Comparison of ENCODE assay signal across 8 cellular contexts in genomic region chr5:150780180-150780692, GRCh38. TPM values are rescaled to one million over a fixed set of nuclear protein-coding genes. Genes with fewer than 3 reads are reported as not detected.
DNase-seq lines count a peak whose midpoint lies in the region; ATAC-seq and TF ChIP-seq lines count a peak whose summit lies in the region.

No MANE protein-coding gene starts in this region.

- H3K9ac ChIP-seq in rectal smooth muscle tissue (ENCODE audit: low read length): no peak overlapping the region

- H3K27me3 ChIP-seq in SJCRH30 (no peaks in the 10 kb centered on the region), esophagus squamous epithelium (no peaks in the 10 kb centered on the region), rectal smooth muscle tissue (ENCODE audit: control insufficient read depth, insufficient read depth, low read length) (no peaks in the 10 kb centered on the region)

- H3K27ac ChIP-seq in SJCRH30 (peak overlapping the region; percentile 36), esophagus squamous epithelium (peak overlapping the region; percentile 86 to 97 (median 93)), rectal smooth muscle tissue (ENCODE audit: low read depth, low read length) (peak overlapping the region; percentile 82)

- TF ChIP-seq POLR2A in esophagus squamous epithelium (IDR thresholded peaks at IDR 0.05): peak in 2 of 4 donors; percentile 43 to 58

- intact Hi-C loops in esophagus squamous epithelium (cut with DNase I): no loop called here

- TF ChIP-seq CTCF in esophagus squamous epithelium (IDR thresholded peaks at IDR 0.05): no peak

- H3K4me3 ChIP-seq in SJCRH30 (no peak overlapping the region), esophagus squamous epithelium (peak overlapping the region in 3 of 4 donors; percentile 76 to 87 (median 79)), rectal smooth muscle tissue (ENCODE audit: low read length) (peak overlapping the region; percentile 85)

- no peaks in the 10 kb centered on the region for H3K9me3 ChIP-seq in SJCRH30 (replicated peaks)
- no peaks in the 10 kb centered on the region for H3K9me3 ChIP-seq in esophagus squamous epithelium

- 36 to 49% methylated on average over 3 to 4 of the region's 6 CpGs for WGBS in esophagus squamous epithelium, 2 donors

- peak; percentile 56 for ATAC-seq in HG02885 (IDR thresholded peaks at IDR 0.05; ENCODE audit: poor library complexity, unreplicated experiment)

- DNase-seq in activated CD8-positive, alpha-beta memory T cell treated with anti-CD3 and anti-CD28 coated beads for 24 hours: peak; percentile 70
- DNase-seq in activated CD8-positive, alpha-beta memory T cell treated with anti-CD3 and anti-CD28 coated beads, Interleukin-2, amount 50 U/mL, for 4 hours: no peak
- DNase-seq in SJCRH30: peak; percentile 54 to 70
- DNase-seq in esophagus squamous epithelium (lab: John Stamatoyannopoulos, UW): no peak
- DNase-seq in NCI-H2171 treated with DMSO at 0.1 percent for 48 hours (lab: John Stamatoyannopoulos, UW): no peak
- no peak for DNase-seq in iPS-NIHi7 (ENCODE audit: extremely low spot score)

- no peaks in the 10 kb centered on the region for H3K36me3 ChIP-seq in SJCRH30
- no peaks in the 10 kb centered on the region for H3K36me3 ChIP-seq in esophagus squamous epithelium
- no peaks in the 10 kb centered on the region for H3K36me3 ChIP-seq in rectal smooth muscle tissue (ENCODE audit: control insufficient read depth, insufficient read depth, low read length)

- peaks cover 27% of the 10 kb centered on the region for H3K4me1 ChIP-seq in SJCRH30
- peaks cover 45 to 75% (median 64%) of the 10 kb centered on the region in 3 donors for H3K4me1 ChIP-seq in esophagus squamous epithelium
- H3K4me1 ChIP-seq in rectal smooth muscle tissue (ENCODE audit: control insufficient read depth, insufficient read depth, low read length): peaks cover 43% of the 10 kb centered on the region

RNA-seq across cellular contexts. Expression of gene SMIM3, which starts 1.7 kb away (rescaled TPM):
- total RNA-seq in SJCRH30 (2014; rRNA removed; shearing (Covaris generic)): 11.7 and 13.3 TPM in 2 replicates
- 10 to 100 TPM in 3 of 4 donors, 1 to 10 TPM in 1; 6.8 to 38.5 (median 17.6) TPM for total RNA-seq in esophagus squamous epithelium

RNA-seq across cellular contexts. Expression of gene DCTN4, which starts 21.4 kb away (rescaled TPM):
- total RNA-seq in SJCRH30 (2014; rRNA removed; shearing (Covaris generic)): 41.5 and 47.8 TPM in 2 replicates
- total RNA-seq in esophagus squamous epithelium: 10 to 100 TPM; 31.8 to 50.2 (median 36.8) TPM

Comparison
In these comparisons a context has a peak if more than half of its experiments do, and no peak if none do; other contexts are left out.
1. DNase-seq: peak in activated CD8-positive, alpha-beta memory T cell treated with anti-CD3 and anti-CD28 coated beads for 24 hours (single experiment) and SJCRH30 (2 of 2); none in activated CD8-positive, alpha-beta memory T cell treated with anti-CD3 and anti-CD28 coated beads, Interleukin-2, amount 50 U/mL, for 4 hours (single experiment), esophagus squamous epithelium (single experiment), NCI-H2171 treated with DMSO at 0.1 percent for 48 hours (single experiment) and iPS-NIHi7 (single experiment).
2. H3K27ac ChIP-seq: peak in every context shown above with its lines; median percentile 93 in esophagus squamous epithelium; 82 in rectal smooth muscle tissue; 36 in SJCRH30.